9 cellular contexts compared by ENCODE assay signal in the genomic region with DNA sequence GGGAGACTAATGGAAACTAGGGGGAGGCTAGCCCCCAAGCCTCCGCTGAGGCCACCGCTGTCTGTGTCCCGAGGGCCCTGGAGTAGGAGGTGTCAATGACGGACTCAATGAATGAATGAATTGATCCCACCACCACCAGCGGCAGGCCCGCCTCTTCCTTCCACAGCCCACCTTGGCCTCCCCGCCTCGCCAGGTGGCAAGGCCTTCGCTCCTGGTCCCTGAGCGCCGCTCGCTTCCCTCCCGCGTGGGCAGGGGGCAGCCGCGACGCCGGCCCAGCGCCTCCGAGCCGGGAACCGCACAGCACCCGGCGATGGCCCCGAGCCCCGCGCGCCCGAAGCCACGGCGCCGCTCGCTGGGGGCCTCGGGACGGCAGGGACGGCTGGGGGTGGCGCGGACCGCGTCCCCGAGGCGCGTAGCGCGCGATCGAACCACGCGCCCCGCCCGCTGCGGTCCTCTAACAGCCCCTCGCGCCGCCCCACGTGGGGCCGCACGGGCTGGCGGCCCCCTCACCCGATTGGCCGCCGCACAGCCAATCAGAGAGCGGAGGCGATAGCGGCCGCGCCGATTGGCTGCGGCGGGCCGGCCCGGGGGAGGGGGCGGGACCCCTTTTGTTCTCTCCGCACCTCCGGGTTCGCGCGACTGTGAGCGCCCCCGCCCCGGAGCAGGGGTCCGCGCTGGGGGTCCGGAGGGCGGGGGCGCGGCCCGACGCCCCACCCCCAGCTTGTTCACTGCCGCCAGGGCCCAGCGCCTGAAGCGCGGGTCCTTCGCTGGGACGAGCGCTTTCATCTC. TPM values are rescaled to one million over a fixed set of nuclear protein-coding genes. Genes with fewer than 3 reads are reported as not detected.
A peak's percentile ranks its signal among the peaks of the same experiment; 100 is the strongest.
DNase-seq lines count a peak whose midpoint lies in the region; ATAC-seq, FAIRE-seq and TF ChIP-seq lines count a peak whose summit lies in the region.
"Had no signal": no experiment of that assay in that cellular context is flagged by ENCODE, and none has a peak within 500 bp of the region (broad histone marks: within the 10 kb centered on the region; RNA-seq: fewer than 3 reads in every experiment).

No MANE protein-coding gene starts in this region.

- no peaks in the 10 kb centered on the region for H3K79me2 ChIP-seq in keratinocyte (ENCODE audit: control insufficient read depth, insufficient read depth, low read length)

- no peak for FAIRE-seq in keratinocyte (lab: Jason Lieb, UNC)
- FAIRE-seq: GM12878 had no signal

- POLR2A ChIA-PET in WTC11 (lab: Charles Lee) = no interaction called here

- H3K4me1 ChIP-seq in BLaER1 treated with 17β-estradiol and CSF1 and Interleukin-3, amounts not matched to agents 10 nM and 100 nM = peaks cover 44 to 82% (median 71%) of the 10 kb centered on the region in 10 experiments
- peaks cover 4% of the 10 kb centered on the region for H3K4me1 ChIP-seq in keratinocyte (ENCODE audit: control insufficient read depth, extremely low read depth, insufficient read depth, low read length)

- H3K9me3 ChIP-seq in BLaER1 treated with 17β-estradiol and CSF1 and Interleukin-3, amounts not matched to agents 10 nM and 100 nM (replicated peaks in 1 of 11) = peaks cover 0 to 7% (median 0%) of the 10 kb centered on the region in 11 experiments; a peak in 3 of 22 replicates
- no peaks in the 10 kb centered on the region for H3K9me3 ChIP-seq in keratinocyte (ENCODE audit: control insufficient read depth, low read depth, low read length)

- H3K36me3 Mint-ChIP-seq in WTC11 = no peaks in the 10 kb centered on the region
- peaks cover 3% of the 10 kb centered on the region for H3K36me3 Mint-ChIP-seq in central memory CD8-positive, alpha-beta T cell (ENCODE audit: insufficient read depth)

- peaks cover 5% of the 10 kb centered on the region; the same call in 1 of the 2 replicates for H3K4me1 Mint-ChIP-seq in WTC11
- no peaks in the 10 kb centered on the region for H3K4me1 Mint-ChIP-seq in central memory CD8-positive, alpha-beta T cell

- H3K9me1 ChIP-seq in keratinocyte (ENCODE audit: control insufficient read depth, extremely low read depth, insufficient read depth, low read length) = no peaks in the 10 kb centered on the region

- H3K27ac ChIP-seq in BLaER1 treated with 17β-estradiol and CSF1 and Interleukin-3, amounts not matched to agents 10 nM and 100 nM = peak overlapping the region in 9 of 11 experiments; percentile 37 to 81 (median 71); a peak in 17 of 22 replicates
- H3K27ac ChIP-seq in keratinocyte (ENCODE audit: control insufficient read depth, insufficient read depth, low read length) = no peak overlapping the region

- H3K36me3 ChIP-seq in BLaER1 treated with 17β-estradiol and CSF1 and Interleukin-3, amounts not matched to agents 10 nM and 100 nM = no peaks in the 10 kb centered on the region
- H3K36me3 ChIP-seq in keratinocyte (ENCODE audit: control insufficient read depth in 2 of 2, extremely low read depth in 1 of 2, insufficient read depth in 2 of 2, low read length in 2 of 2) = no peaks in the 10 kb centered on the region

- peaks cover 62% of the 10 kb centered on the region for H3K27me3 Mint-ChIP-seq in WTC11 (ENCODE audit: low read depth)
- peaks cover 51% of the 10 kb centered on the region for H3K27me3 Mint-ChIP-seq in central memory CD8-positive, alpha-beta T cell

- dilution Hi-C loops in keratinocyte (cut with MboI; ENCODE audit: extremely low pct_ligation_motif_present, low sequenced_read_pairs) = no loop called here

- H3K9me3 Mint-ChIP-seq in WTC11 = no peaks in the 10 kb centered on the region
- H3K9me3 Mint-ChIP-seq in central memory CD8-positive, alpha-beta T cell = no peaks in the 10 kb centered on the region

- H3K27me3 ChIP-seq in BLaER1 treated with 17β-estradiol and CSF1 and Interleukin-3, amounts not matched to agents 10 nM and 100 nM = peaks cover 0 to 51% (median 0%) of the 10 kb centered on the region in 11 experiments; a peak in 7 of 22 replicates
- H3K27me3 ChIP-seq in keratinocyte (ENCODE audit: control insufficient read depth, extremely low read depth, insufficient read depth, low read length) = peaks cover 23% of the 10 kb centered on the region

- no peak overlapping the region for H3K27ac Mint-ChIP-seq in WTC11
- H3K27ac Mint-ChIP-seq in central memory CD8-positive, alpha-beta T cell (ENCODE audit: low read depth) = no peak overlapping the region

- H3K4me3 Mint-ChIP-seq in WTC11 = peak overlapping the region; percentile 63
- H3K4me3 Mint-ChIP-seq in central memory CD8-positive, alpha-beta T cell = peak overlapping the region; percentile 49

- H3K4me2 ChIP-seq in BLaER1 treated with 17β-estradiol and CSF1 and Interleukin-3, amounts not matched to agents 10 nM and 100 nM = peak overlapping the region; percentile 87 to 100 (median 99)
- H3K4me2 ChIP-seq in keratinocyte (ENCODE audit: control insufficient read depth, extremely low read depth, insufficient read depth, low read depth, low read length) = peak overlapping the region; percentile 22

- no peaks in the 10 kb centered on the region for H4K20me1 ChIP-seq in BLaER1 treated with 17β-estradiol and CSF1 and Interleukin-3, amounts not matched to agents 10 nM and 100 nM
- H4K20me1 ChIP-seq in keratinocyte (ENCODE audit: control insufficient read depth, extremely low read depth, insufficient read depth, low read length) = no peaks in the 10 kb centered on the region

- peak overlapping the region in 10 of 11 experiments; percentile 6 to 79 (median 68); a peak in 18 of 22 replicates for H3K9ac ChIP-seq in BLaER1 treated with 17β-estradiol and CSF1 and Interleukin-3, amounts not matched to agents 10 nM and 100 nM
- no peak overlapping the region for H3K9ac ChIP-seq in keratinocyte (ENCODE audit: control insufficient read depth, extremely low read depth, insufficient read depth, low read length)

- TF ChIP-seq CTCF in WTC11 (IDR thresholded peaks at IDR 0.05) (no peak), keratinocyte (optimal IDR thresholded peaks at IDR 0.05 in 1 of 3, IDR thresholded peaks at IDR 0.05 in 1 of 3, conservative IDR thresholded peaks at IDR 0.05 in 1 of 3; ENCODE audit: extremely low read depth in 1 of 3, insufficient read depth in 2 of 3, low read length in 3 of 3) (no peak)

- ATAC-seq in WTC11 (peak; percentile 42), HG02840 (IDR thresholded peaks at IDR 0.05; ENCODE audit: low FRiP score, unreplicated experiment) (no peak)
- no peak for ATAC-seq in central memory CD8-positive, alpha-beta T cell (replicated peaks; ENCODE audit: extremely low read depth, poor library complexity, severe bottlenecking)
- ATAC-seq: GM12878 had no signal

- DNase-seq in NCI-H1417 (lab: John Stamatoyannopoulos, UW) (peak; percentile 93), WTC11 (ENCODE audit: low spot score) (peak; percentile 74), keratinocyte (ENCODE audit: low read depth, low spot score) (peak; percentile 19), GM19240 (ENCODE audit: insufficient read length, low spot score) (no peak)
- DNase-seq in central memory CD8-positive, alpha-beta T cell (ENCODE audit: low spot score in 2 of 2) = no peak
- peak; percentile 67 for DNase-seq in stimulated activated CD4-positive, alpha-beta T cell treated with anti-CD3 and anti-CD28 coated beads, Interleukin-15, amount 100 ng/mL, for 24 hours

- H2AFZ ChIP-seq in keratinocyte (ENCODE audit: control insufficient read depth, low read length) = no peak overlapping the region

- peak overlapping the region; percentile 53 to 68 (median 58) for H3K4me3 ChIP-seq in BLaER1 treated with 17β-estradiol and CSF1 and Interleukin-3, amounts not matched to agents 10 nM and 100 nM
- no peak overlapping the region for H3K4me3 ChIP-seq in keratinocyte (ENCODE audit: control insufficient read depth in 2 of 3, extremely low read depth in 1 of 3, insufficient read depth in 2 of 3, low read depth in 1 of 3, low read length in 3 of 3)
- H3K4me3 ChIP-seq: GM12878 had no signal

- CTCF ChIA-PET in WTC11 (lab: Charles Lee) = interaction anchor here (0.7 to 2.7 kb wide), 8 partner anchors 9 to 226 kb away, joined by 3 to 8 read pairs (median 4); no protein-coding TSS in a partner anchor

TF ChIP-seq in WTC11, 78 proteins besides CTCF, POLR2A, EP300 and RAD21 (continues in another document):
- peak; percentile 65; the same call in 1 of the 2 replicates for TF ChIP-seq ZNF423 (CRISPR knock-in tag; IDR thresholded peaks at IDR 0.05)
- TF ChIP-seq, protein P1, sequence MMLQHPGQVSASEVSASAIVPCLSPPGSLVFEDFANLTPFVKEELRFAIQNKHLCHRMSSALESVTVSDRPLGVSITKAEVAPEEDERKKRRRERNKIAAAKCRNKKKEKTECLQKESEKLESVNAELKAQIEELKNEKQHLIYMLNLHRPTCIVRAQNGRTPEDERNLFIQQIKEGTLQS (CRISPR knock-in tag; conservative IDR thresholded peaks at IDR 0.05) = no peak

RNA-seq across cellular contexts. Expression of a gene that starts 31.4 kb away (rescaled TPM):
- 3,338 to 3,455 TPM (median 3,348 TPM) in 3 replicates for total RNA-seq in WTC11 (2021)
- polyA plus RNA-seq in keratinocyte = 1,003 to 6,215 TPM (median 1,867 TPM) in 3 replicates
- 5,158 TPM for polyA plus RNA-seq in keratinocyte (2011; ENCODE audit: low read depth)
- 3,252 and 7,102 TPM in 2 replicates for polyA plus RNA-seq in keratinocyte (2011; cell fraction: cytosol; rRNA removed)
- polyA plus RNA-seq in keratinocyte (2011; cell fraction: nucleus; rRNA removed) = 2,825 and 3,350 TPM in 2 replicates
- polyA plus RNA-seq in keratinocyte (2012; ENCODE audit: low replicate concordance) = 3,253 and 4,565 TPM in 2 replicates
- 1,155 to 10,422 TPM (median 1,781 TPM) in 3 replicates for polyA minus RNA-seq in keratinocyte
- 2,831 TPM for polyA minus RNA-seq in keratinocyte (2011; cell fraction: cytosol; rRNA and poly(A)+ RNA removed)
- polyA minus RNA-seq in keratinocyte (2011; cell fraction: nucleus; rRNA and poly(A)+ RNA removed) = 951 and 1,249 TPM in 2 replicates

RNA-seq across cellular contexts. Expression of a gene that starts 47.0 kb away (rescaled TPM):
- 0.31 to 0.89 TPM (median 0.46 TPM) in 3 replicates for total RNA-seq in WTC11 (2021)
- polyA plus RNA-seq in keratinocyte = not detected in 3 replicates
- polyA plus RNA-seq in keratinocyte (2011; ENCODE audit: low read depth) = not detected
- polyA plus RNA-seq in keratinocyte (2011; cell fraction: cytosol; rRNA removed) = not detected in 2 replicates
- polyA plus RNA-seq in keratinocyte (2011; cell fraction: nucleus; rRNA removed) = 0.09 and 0.19 TPM in 2 replicates
- polyA plus RNA-seq in keratinocyte (2012; ENCODE audit: low replicate concordance) = not detected in 2 replicates
- not detected in 3 replicates for polyA minus RNA-seq in keratinocyte
- polyA minus RNA-seq in keratinocyte (2011; cell fraction: cytosol; rRNA and poly(A)+ RNA removed) = not detected
- polyA minus RNA-seq in keratinocyte (2011; cell fraction: nucleus; rRNA and poly(A)+ RNA removed) = 0.32 TPM in 1 of 2 replicates, not detected in the other

Comparison
In these comparisons a context has a peak if more than half of its experiments do, and no peak if none do; other contexts are left out.
1. H3K4me3 ChIP-seq: peak in BLaER1 treated with 17β-estradiol and CSF1 and Interleukin-3, amounts not matched to agents 10 nM and 100 nM (10 of 10); none in keratinocyte (0 of 3).
2. DNase-seq: peak in NCI-H1417 (3 of 3), WTC11 (single experiment), keratinocyte (single experiment) and stimulated activated CD4-positive, alpha-beta T cell treated with anti-CD3 and anti-CD28 coated beads, Interleukin-15, amount 100 ng/mL, for 24 hours (single experiment); none in central memory CD8-positive, alpha-beta T cell (0 of 2) and GM19240 (single experiment).